ENCODE assay signal across 24 cellular contexts in genomic region chr4:6307230-6307629, GRCh38.
"Had no signal": no experiment of that assay in that cellular context is flagged by ENCODE, and none has a peak within 500 bp of the region (broad histone marks: within the 10 kb centered on the region; RNA-seq: fewer than 3 reads in every experiment).

No MANE protein-coding gene starts in this region.

- ATAC-seq: foreskin keratinocyte, gastroesophageal sphincter, heart left ventricle, left lobe of liver, mucosa of descending colon, sciatic nerve, upper lobe of right lung had no signal

- H3K9me3 ChIP-seq: esophagus muscularis mucosa, gastroesophageal sphincter, heart left ventricle, mucosa of descending colon, suprapubic skin, transverse colon, upper lobe of right lung, uterus had no signal

- H3K4me3 ChIP-seq: coronary artery, esophagus muscularis mucosa, gastroesophageal sphincter, heart left ventricle, hepatocyte, mucosa of descending colon, smooth muscle cell, suprapubic skin, transverse colon, upper lobe of right lung, uterus had no signal

- DNase-seq: dermis blood vessel endothelial cell; effector memory CD4-positive, alpha-beta T cell; foreskin keratinocyte; heart left ventricle; kidney; mesenchymal stem cell; mucosa of descending colon; naive B cell; stimulated activated CD4-positive, alpha-beta T cell treated with anti-CD3 and anti-CD28 coated beads, Interleukin-12 subunit alpha, Interleukin-12 subunit beta, amount 100 ng/mL, for 4 hours; stimulated activated CD4-positive, alpha-beta T cell treated with anti-CD3 and anti-CD28 coated beads, Interleukin-1b, Interleukin-23, amount 100 ng/mL, for 48 hours; stimulated activated CD4-positive, alpha-beta T cell treated with anti-CD3 and anti-CD28 coated beads, Interleukin-4, amount 100 ng/mL, for 1 hour; stimulated activated CD8-positive, alpha-beta memory T cell treated with anti-CD3 and anti-CD28 coated beads, Interleukin-4, amount 100 ng/mL, for 48 hours; transverse colon; upper lobe of right lung; uterus had no signal

- H3K27ac ChIP-seq: coronary artery, esophagus muscularis mucosa, foreskin keratinocyte, gastroesophageal sphincter, heart left ventricle, hepatocyte, parathyroid adenoma, suprapubic skin, transverse colon, upper lobe of right lung, uterus had no signal

- H3K4me1 ChIP-seq: foreskin keratinocyte, parathyroid adenoma, transverse colon, upper lobe of right lung, uterus had no signal

- H3K4me2 ChIP-seq: hepatocyte, smooth muscle cell had no signal

- H3K36me3 ChIP-seq: transverse colon, uterus had no signal

- H3K27me3 ChIP-seq: uterus had no signal

- H3K9ac ChIP-seq: parathyroid adenoma had no signal
